ENCODE assay signal across 14 cellular contexts in the genomic region with DNA sequence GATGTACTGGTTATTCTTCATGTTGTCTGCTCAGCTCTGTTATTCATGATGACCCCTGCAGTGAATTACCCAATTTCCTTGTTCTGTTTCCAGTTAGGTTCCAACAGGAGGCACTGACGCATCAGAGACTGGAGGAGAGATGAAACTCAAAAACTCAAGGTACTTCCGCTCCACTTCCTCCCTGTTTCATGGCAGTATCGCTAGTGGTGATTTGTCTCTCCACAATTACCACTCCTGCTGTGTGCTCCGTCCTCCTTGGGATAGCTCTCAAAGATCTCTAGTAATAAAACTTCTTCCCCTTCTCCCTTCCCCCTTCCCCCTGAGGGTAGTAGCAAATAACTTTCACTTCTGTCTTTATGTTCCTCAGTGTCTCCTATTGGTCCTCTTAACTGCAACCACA.
A peak's percentile ranks its signal among the peaks of the same experiment; 100 is the strongest.
DNase-seq lines count a peak whose midpoint lies in the region; ATAC-seq and TF ChIP-seq lines count a peak whose summit lies in the region.
"Had no signal": no experiment of that assay in that cellular context is flagged by ENCODE, and none has a peak within 500 bp of the region (broad histone marks: within the 10 kb centered on the region; RNA-seq: fewer than 3 reads in every experiment).

No MANE protein-coding gene starts in this region.

- no peak overlapping the region for H3K27ac Mint-ChIP-seq in activated CD4-positive, alpha-beta memory T cell treated with anti-CD3 and anti-CD28 coated beads, Interleukin-2, amount 10 ng/mL, durations not matched to agents 7 days and 5 days
- no peak overlapping the region for H3K27ac Mint-ChIP-seq in Calu3 (ENCODE audit: unreplicated experiment)
- H3K27ac Mint-ChIP-seq: stimulated activated naive B cell treated with anti-CD40 and anti-IgM and Interleukin-4, amounts not matched to agents 10 μg/mL and 1 μg/mL and 100 μg/mL, for 72 hours had no signal

- no peaks in the 10 kb centered on the region for H3K27me3 ChIP-seq in BLaER1 treated with 17β-estradiol and CSF1 and Interleukin-3, amounts not matched to agents 10 nM and 100 nM

- no peaks in the 10 kb centered on the region for H3K4me1 Mint-ChIP-seq in activated CD4-positive, alpha-beta memory T cell treated with anti-CD3 and anti-CD28 coated beads, Interleukin-2, amount 10 ng/mL, durations not matched to agents 7 days and 5 days
- H3K4me1 Mint-ChIP-seq in Calu3 (ENCODE audit: low read depth, unreplicated experiment), result peaks cover 22% of the 10 kb centered on the region

- no peaks in the 10 kb centered on the region for H3K9me3 Mint-ChIP-seq in activated CD4-positive, alpha-beta memory T cell treated with anti-CD3 and anti-CD28 coated beads, Interleukin-2, amount 10 ng/mL, durations not matched to agents 7 days and 5 days
- no peaks in the 10 kb centered on the region for H3K9me3 Mint-ChIP-seq in Calu3 (ENCODE audit: low read depth, unreplicated experiment)
- H3K9me3 Mint-ChIP-seq: activated T-cell treated with anti-CD3 and anti-CD28 coated beads, Interleukin-2, amount 50 U/mL, for 4 hours; stimulated activated naive B cell treated with anti-CD40 and anti-IgM and Interleukin-4, amounts not matched to agents 10 μg/mL and 1 μg/mL and 100 μg/mL, for 72 hours had no signal

- H3K4me1 ChIP-seq in BLaER1 treated with 17β-estradiol and CSF1 and Interleukin-3, amounts not matched to agents 10 nM and 100 nM, result peaks cover 0 to 19% (median 9%) of the 10 kb centered on the region in 10 experiments; a peak in 10 of 20 replicates
- H3K4me1 ChIP-seq: psoas muscle had no signal

- no peaks in the 10 kb centered on the region; a peak in 1 of 22 replicates for H4K20me1 ChIP-seq in BLaER1 treated with 17β-estradiol and CSF1 and Interleukin-3, amounts not matched to agents 10 nM and 100 nM

- no peaks in the 10 kb centered on the region for H3K36me3 ChIP-seq in BLaER1 treated with 17β-estradiol and CSF1 and Interleukin-3, amounts not matched to agents 10 nM and 100 nM
- H3K36me3 ChIP-seq in SK-N-MC (ENCODE audit: insufficient read depth, low read length), result no peaks in the 10 kb centered on the region

- peak overlapping the region in 6 of 11 experiments; percentile 12 to 65 (median 40); a peak in 12 of 22 replicates for H3K4me2 ChIP-seq in BLaER1 treated with 17β-estradiol and CSF1 and Interleukin-3, amounts not matched to agents 10 nM and 100 nM

- no peaks in the 10 kb centered on the region for H3K36me3 Mint-ChIP-seq in activated CD4-positive, alpha-beta memory T cell treated with anti-CD3 and anti-CD28 coated beads, Interleukin-2, amount 10 ng/mL, durations not matched to agents 7 days and 5 days (ENCODE audit: low read depth)
- no peaks in the 10 kb centered on the region for H3K36me3 Mint-ChIP-seq in Calu3 (ENCODE audit: insufficient read depth, unreplicated experiment)
- H3K36me3 Mint-ChIP-seq: stimulated activated naive B cell treated with anti-CD40 and anti-IgM and Interleukin-4, amounts not matched to agents 10 μg/mL and 1 μg/mL and 100 μg/mL, for 72 hours had no signal

- H3K4me3 Mint-ChIP-seq in activated CD4-positive, alpha-beta memory T cell treated with anti-CD3 and anti-CD28 coated beads, Interleukin-2, amount 10 ng/mL, durations not matched to agents 7 days and 5 days, result no peak overlapping the region
- H3K4me3 Mint-ChIP-seq in Calu3 (ENCODE audit: low read depth, unreplicated experiment), result no peak overlapping the region
- H3K4me3 Mint-ChIP-seq: activated T-cell treated with anti-CD3 and anti-CD28 coated beads, Interleukin-2, amount 50 U/mL, for 4 hours; stimulated activated naive B cell treated with anti-CD40 and anti-IgM and Interleukin-4, amounts not matched to agents 10 μg/mL and 1 μg/mL and 100 μg/mL, for 72 hours had no signal

- no peaks in the 10 kb centered on the region for H3K27me3 Mint-ChIP-seq in activated CD4-positive, alpha-beta memory T cell treated with anti-CD3 and anti-CD28 coated beads, Interleukin-2, amount 10 ng/mL, durations not matched to agents 7 days and 5 days
- no peaks in the 10 kb centered on the region for H3K27me3 Mint-ChIP-seq in Calu3 (ENCODE audit: unreplicated experiment)
- H3K27me3 Mint-ChIP-seq: stimulated activated naive B cell treated with anti-CD40 and anti-IgM and Interleukin-4, amounts not matched to agents 10 μg/mL and 1 μg/mL and 100 μg/mL, for 72 hours had no signal

- no peak for ATAC-seq in GM21381 (IDR thresholded peaks at IDR 0.05; ENCODE audit: unreplicated experiment)
- ATAC-seq: activated T-cell treated with anti-CD3 and anti-CD28 coated beads, Interleukin-2, amount 50 U/mL, for 4 hours; mucosa of descending colon; psoas muscle; stimulated activated naive B cell treated with anti-CD40 and anti-IgM and Interleukin-4, amounts not matched to agents 10 μg/mL and 1 μg/mL and 100 μg/mL, for 72 hours had no signal

- intact Hi-C loops in Calu3 (cut with micrococcal nuclease; ENCODE audit: unreplicated experiment), result no loop called here

- DNase-seq in SK-N-MC (ENCODE audit: low read depth, low spot score) (peak; percentile 76), iPS DF 4.7 (ENCODE audit: extremely low read depth, low spot score) (peak; percentile 33), amniotic stem cell (lab: John Stamatoyannopoulos, UW) (no peak), Calu3 (no peak)
- DNase-seq in activated CD4-positive, alpha-beta memory T cell treated with anti-CD3 and anti-CD28 coated beads, Interleukin-2, amount 10 ng/mL, durations not matched to agents 7 days and 5 days, result no peak
- DNase-seq: activated T-cell treated with anti-CD3 and anti-CD28 coated beads, Interleukin-2, amount 50 U/mL, for 4 hours; mucosa of descending colon; NCI-H2081 treated with DMSO at 0.1 percent for 48 hours; psoas muscle; SHP77; stimulated activated naive B cell treated with anti-CD40 and anti-IgM and Interleukin-4, amounts not matched to agents 10 μg/mL and 1 μg/mL and 100 μg/mL, for 72 hours had no signal

- no peak overlapping the region for H3K9ac ChIP-seq in BLaER1 treated with 17β-estradiol and CSF1 and Interleukin-3, amounts not matched to agents 10 nM and 100 nM
- H3K9ac ChIP-seq in SK-N-MC (ENCODE audit: insufficient read length), result no peak overlapping the region

- TF ChIP-seq RAD21 in Ishikawa (IDR thresholded peaks at IDR 0.05; ENCODE audit: low read depth), result peak; percentile 63

- H3K9me3 ChIP-seq in BLaER1 treated with 17β-estradiol and CSF1 and Interleukin-3, amounts not matched to agents 10 nM and 100 nM (replicated peaks in 1 of 11), result no peaks in the 10 kb centered on the region
- no peaks in the 10 kb centered on the region for H3K9me3 ChIP-seq in SK-N-MC (ENCODE audit: low read depth, low read length)
- H3K9me3 ChIP-seq: mucosa of descending colon, psoas muscle had no signal

- CTCF ChIA-PET in activated CD4-positive, alpha-beta memory T cell treated with anti-CD3 and anti-CD28 coated beads, Interleukin-2, amount 10 ng/mL, durations not matched to agents 7 days and 5 days (lab: Charles Lee), result no interaction called here
- CTCF ChIA-PET in Calu3 (lab: Charles Lee), result interaction anchor here (0.5 to 1.2 kb wide), 4 partner anchors 37 to 794 kb away, joined by 3 to 6 read pairs (median 6); no protein-coding TSS in a partner anchor

- BruUV-seq in Calu3 (replicated peaks; lab: Mats Ljungman, UMichigan), result no TSS peak

- POLR2A ChIA-PET in activated CD4-positive, alpha-beta memory T cell treated with anti-CD3 and anti-CD28 coated beads, Interleukin-2, amount 10 ng/mL, durations not matched to agents 7 days and 5 days (lab: Charles Lee), result no interaction called here

- TF ChIP-seq CTCF in Calu3 (IDR thresholded peaks at IDR 0.05; ENCODE audit: unreplicated experiment), result no peak

- H3K4me3 ChIP-seq in BLaER1 treated with 17β-estradiol and CSF1 and Interleukin-3, amounts not matched to agents 10 nM and 100 nM, result no peak overlapping the region
- H3K4me3 ChIP-seq in SK-N-MC, result peak overlapping the region; percentile 31
- H3K4me3 ChIP-seq: mucosa of descending colon, psoas muscle had no signal

- no peak overlapping the region for H3K27ac ChIP-seq in BLaER1 treated with 17β-estradiol and CSF1 and Interleukin-3, amounts not matched to agents 10 nM and 100 nM
- H3K27ac ChIP-seq in SK-N-MC, result no peak overlapping the region
- H3K27ac ChIP-seq: psoas muscle had no signal

- no peak for TF ChIP-seq EP300 in Ishikawa (IDR thresholded peaks at IDR 0.05; ENCODE audit: borderline replicate concordance)

TF ChIP-seq in Ishikawa, 13 proteins besides CTCF, POLR2A, EP300 and RAD21 (continues in another document):
- TF ChIP-seq MAX (IDR thresholded peaks at IDR 0.05) (no peak), FOXM1 (IDR thresholded peaks at IDR 0.05; ENCODE audit: borderline replicate concordance, low read depth) (no peak), NFIC (IDR thresholded peaks at IDR 0.05) (no peak), YY1 (IDR thresholded peaks at IDR 0.05; ENCODE audit: low read depth) (no peak), TEAD4 (IDR thresholded peaks at IDR 0.05) (no peak), TAF1 (IDR thresholded peaks at IDR 0.05; ENCODE audit: low read depth) (no peak), USF1 (IDR thresholded peaks at IDR 0.05) (no peak), TCF12 (IDR thresholded peaks at IDR 0.05; ENCODE audit: low read depth) (no peak), CEBPB (IDR thresholded peaks at IDR 0.05) (no peak), ZBTB7A (IDR thresholded peaks at IDR 0.05; ENCODE audit: low read depth) (no peak)

Comparison
In these comparisons a context has a peak if more than half of its experiments do, and no peak if none do; other contexts are left out.
1. DNase-seq: peak in SK-N-MC (single experiment) and iPS DF 4.7 (single experiment); none in amniotic stem cell (single experiment), activated CD4-positive, alpha-beta memory T cell treated with anti-CD3 and anti-CD28 coated beads, Interleukin-2, amount 10 ng/mL, durations not matched to agents 7 days and 5 days (single experiment) and Calu3 (single experiment).